In genomic region chr1:37257646-37258045, GRCh38 we compare ENCODE assay signal across 16 cellular contexts.
A peak's percentile ranks its signal among the peaks of the same experiment; 100 is the strongest.
DNase-seq lines count a peak whose midpoint lies in the region; FAIRE-seq and TF ChIP-seq lines count a peak whose summit lies in the region.
"Had no signal": no experiment of that assay in that cellular context is flagged by ENCODE, and none has a peak within 500 bp of the region (broad histone marks: within the 10 kb centered on the region; RNA-seq: fewer than 3 reads in every experiment).

No MANE protein-coding gene starts in this region.

- H3K4me3 ChIP-seq in mesendoderm (ENCODE audit: low read length), result no peak overlapping the region
- H3K4me3 ChIP-seq: GM12878 had no signal

- H4K8ac ChIP-seq in mesendoderm (ENCODE audit: low read depth, low read length), result no peak overlapping the region

- H3K27ac ChIP-seq in mesendoderm (ENCODE audit: low read depth, low read length), result no peak overlapping the region
- H3K27ac ChIP-seq: C4-2B had no signal

- no peaks in the 10 kb centered on the region for H3K79me2 ChIP-seq in mesendoderm (ENCODE audit: control insufficient read depth, insufficient read depth, low read length)

- no peak overlapping the region for H3K4ac ChIP-seq in mesendoderm (ENCODE audit: low read depth, low read length)

- peaks cover 19% of the 10 kb centered on the region for H3K4me1 ChIP-seq in mesendoderm (ENCODE audit: control insufficient read depth, low read depth, low read length)

- H3K9ac ChIP-seq in mesendoderm (ENCODE audit: low read length), result no peak overlapping the region

- no peak for FAIRE-seq in D721Med (lab: Jason Lieb, UNC)
- FAIRE-seq: GM12878, GM18507, H54, HepG2, HTR-8/SVneo had no signal

- no peak overlapping the region for H3K23ac ChIP-seq in mesendoderm (ENCODE audit: low read length)

- H3K36me3 ChIP-seq in mesendoderm (ENCODE audit: control insufficient read depth, insufficient read depth, low read length), result no peaks in the 10 kb centered on the region

- H3K56ac ChIP-seq in mesendoderm (ENCODE audit: low read length), result peak overlapping the region; percentile 56

- H3K27me3 ChIP-seq in mesendoderm (ENCODE audit: insufficient read depth, low read length, poor library complexity), result no peaks in the 10 kb centered on the region

- no peak overlapping the region for H2BK5ac ChIP-seq in mesendoderm (ENCODE audit: low read length)

- H3K79me1 ChIP-seq in mesendoderm (ENCODE audit: low read length), result no peaks in the 10 kb centered on the region

- H2BK120ac ChIP-seq in mesendoderm (ENCODE audit: low read depth, low read length), result no peak overlapping the region

- no peak overlapping the region for H3K18ac ChIP-seq in mesendoderm (ENCODE audit: low read length)

- no peak overlapping the region for H4K5ac ChIP-seq in mesendoderm (ENCODE audit: low read length)

- H2AK5ac ChIP-seq in mesendoderm (ENCODE audit: low read length), result no peak overlapping the region

- no peak overlapping the region for H2BK15ac ChIP-seq in mesendoderm (replicated peaks; ENCODE audit: low read depth)

- no peak overlapping the region for H3K4me2 ChIP-seq in mesendoderm (ENCODE audit: low read length)

- no peak for TF ChIP-seq CTCF in D721Med (IDR thresholded peaks at IDR 0.05; ENCODE audit: insufficient read depth, missing control alignments)

- peak; percentile 10 for DNase-seq in NCI-H146 (lab: John Stamatoyannopoulos, UW)
- no peak for DNase-seq in NCI-H146 treated with DMSO at 0.1 percent for 48 hours (lab: John Stamatoyannopoulos, UW; ENCODE audit: unreplicated experiment)
- DNase-seq in D721Med (ENCODE audit: insufficient read length, low spot score), result peak; percentile 42
- DNase-seq in NCI-H82 (lab: John Stamatoyannopoulos, UW), result peak; percentile 98
- DNase-seq in mesendoderm, result peak; percentile 64
- DNase-seq in COLO829 (ENCODE audit: low spot score), result no peak
- DNase-seq in Ammon's horn (ENCODE audit: low spot score), result no peak
- DNase-seq: ACHN; CD4-positive, alpha-beta memory T cell; DMS53 had no signal

Comparison
In these comparisons a context has a peak if more than half of its experiments do, and no peak if none do; other contexts are left out.
1. DNase-seq: peak in NCI-H146 (single experiment), D721Med (single experiment), NCI-H82 (single experiment) and mesendoderm (single experiment); none in NCI-H146 treated with DMSO at 0.1 percent for 48 hours (single experiment), COLO829 (single experiment) and Ammon's horn (single experiment).